12 cellular contexts compared by ENCODE assay signal in genomic region chr14:36656769-36657408, GRCh38. TPM values are rescaled to one million over a fixed set of nuclear protein-coding genes. Genes with fewer than 3 reads are reported as not detected.
DNase-seq lines count a peak whose midpoint lies in the region; FAIRE-seq and TF ChIP-seq lines count a peak whose summit lies in the region.
"Had no signal": no experiment of that assay in that cellular context is flagged by ENCODE, and none has a peak within 500 bp of the region (broad histone marks: within the 10 kb centered on the region; RNA-seq: fewer than 3 reads in every experiment).

No MANE protein-coding gene starts in this region.

- no peak overlapping the region for H2AFZ ChIP-seq in astrocyte (ENCODE audit: low read depth, low read length)

- H3K9me3 Mint-ChIP-seq in Calu3 (ENCODE audit: low read depth, unreplicated experiment) (no peaks in the 10 kb centered on the region), astrocyte (ENCODE audit: unreplicated experiment) (peaks cover 29% of the 10 kb centered on the region), neural crest cell (no peaks in the 10 kb centered on the region)

- TF ChIP-seq CTCF in AG09319 (IDR thresholded peaks at IDR 0.05; ENCODE audit: low read depth, low read length) = no peak
- TF ChIP-seq CTCF in Calu3 (IDR thresholded peaks at IDR 0.05; ENCODE audit: unreplicated experiment) = no peak
- TF ChIP-seq CTCF in astrocyte (IDR thresholded peaks at IDR 0.05; ENCODE audit: insufficient read depth, low read depth, low read length) = no peak
- no peak for TF ChIP-seq CTCF in neural crest cell (conservative IDR thresholded peaks at IDR 0.05)

- H3K36me3 Mint-ChIP-seq in Calu3 (ENCODE audit: insufficient read depth, unreplicated experiment) (peaks cover 8% of the 10 kb centered on the region), astrocyte (ENCODE audit: low read depth, unreplicated experiment) (peaks cover 1% of the 10 kb centered on the region), neural crest cell (ENCODE audit: low read depth) (no peaks in the 10 kb centered on the region)

- H3K4me3 Mint-ChIP-seq in Calu3 (ENCODE audit: low read depth, unreplicated experiment) (peak overlapping the region; percentile 20), astrocyte (ENCODE audit: unreplicated experiment) (no peak overlapping the region), neural crest cell (peak overlapping the region; percentile 68)

- peaks cover 99% of the 10 kb centered on the region for H3K27me3 ChIP-seq in astrocyte (ENCODE audit: insufficient read depth, low read length)

- H3K4me2 ChIP-seq in astrocyte (ENCODE audit: low read length) = peak overlapping the region; percentile 70

- H3K9ac ChIP-seq in astrocyte (ENCODE audit: low read length) = no peak overlapping the region

- H3K27ac Mint-ChIP-seq in Calu3 (ENCODE audit: unreplicated experiment) (no peak overlapping the region), astrocyte (ENCODE audit: unreplicated experiment) (no peak overlapping the region), neural crest cell (ENCODE audit: unreplicated experiment) (no peak overlapping the region)

- H3K79me2 ChIP-seq in astrocyte (ENCODE audit: insufficient read depth, low read length) = no peaks in the 10 kb centered on the region

- no peak overlapping the region for H3K4me3 ChIP-seq in astrocyte (ENCODE audit: insufficient read depth, low read depth, low read length)

- no peak for TF ChIP-seq POLR2A in GM12892 (IDR thresholded peaks at IDR 0.05; ENCODE audit: low read depth, low read length)

- peaks cover 16% of the 10 kb centered on the region for H3K4me1 ChIP-seq in astrocyte (ENCODE audit: insufficient read depth, low read length)

- H3K27ac ChIP-seq in astrocyte (ENCODE audit: low read depth, low read length) = no peak overlapping the region

- H3K4me1 Mint-ChIP-seq in Calu3 (ENCODE audit: low read depth, unreplicated experiment) (peaks cover 20% of the 10 kb centered on the region), astrocyte (ENCODE audit: low read depth, unreplicated experiment) (peaks cover 7% of the 10 kb centered on the region), neural crest cell (peaks cover 19% of the 10 kb centered on the region)

- H3K27me3 Mint-ChIP-seq in Calu3 (ENCODE audit: unreplicated experiment) = peaks cover 51% of the 10 kb centered on the region
- peaks cover 90% of the 10 kb centered on the region for H3K27me3 Mint-ChIP-seq in astrocyte (ENCODE audit: low read depth, unreplicated experiment)
- peaks cover 100% of the 10 kb centered on the region for H3K27me3 Mint-ChIP-seq in neural crest cell (ENCODE audit: low read depth)

- DNase-seq in AG09319 (ENCODE audit: extremely low read depth, low read depth) (peak; percentile 87), Calu3 (no peak), astrocyte (ENCODE audit: low read depth) (no peak), neural crest cell (ENCODE audit: low read depth, low spot score) (no peak), GM12892 (ENCODE audit: insufficient read length) (no peak), glomerular visceral epithelial cell (ENCODE audit: extremely low spot score) (no peak), Ammon's horn (ENCODE audit: low spot score) (no peak)
- DNase-seq in stimulated activated naive CD4-positive, alpha-beta T cell treated with Interleukin-2 at 50 U/mL for 16 hours (lab: John Stamatoyannopoulos, UW) = no peak
- DNase-seq: GF-D8, head of caudate nucleus, NCI-H2107 had no signal

- H4K20me1 ChIP-seq in astrocyte (ENCODE audit: insufficient read depth, low read length) = no peaks in the 10 kb centered on the region

- no peak for FAIRE-seq in astrocyte (lab: Jason Lieb, UNC)
- no peak for FAIRE-seq in GM12892 (lab: Jason Lieb, UNC)

- intact Hi-C loops in Calu3 (cut with micrococcal nuclease; ENCODE audit: unreplicated experiment) = loop anchor here (5.0 kb wide), 1 partner anchor 115 kb away; no protein-coding TSS in a partner anchor

- BruUV-seq in Calu3 (replicated peaks; lab: Mats Ljungman, UMichigan) = no TSS peak

- no peaks in the 10 kb centered on the region for H3K36me3 ChIP-seq in astrocyte (ENCODE audit: insufficient read depth, low read length)

- H3K9me3 ChIP-seq in astrocyte (ENCODE audit: insufficient read depth, low read depth, low read length) = peaks cover 13% of the 10 kb centered on the region

- CTCF ChIA-PET in Calu3 (lab: Charles Lee) = interaction anchor here (0.6 to 1.9 kb wide), 8 partner anchors 9 to 576 kb away, joined by 3 to 10 read pairs (median 4); no protein-coding TSS in a partner anchor

RNA-seq across cellular contexts. Expression of gene PAX9, which starts 4.8 kb away (rescaled TPM):
- total RNA-seq in Calu3 (2022) = 4.5 and 5.3 TPM in 2 replicates
- 1.2 and 1.9 TPM in 2 replicates for total RNA-seq in astrocyte
- total RNA-seq in neural crest cell = not detected in 2 replicates
- polyA plus RNA-seq in GM12892 (2012; ENCODE audit: missing spikeins) = 1.3 TPM
- total RNA-seq: cerebellum had no signal
